Comparison of ENCODE assay signal across 8 cellular contexts in genomic region chr6:41781302-41781711, GRCh38. TPM values are rescaled to one million over a fixed set of nuclear protein-coding genes. Genes with fewer than 3 reads are reported as not detected.
DNase-seq lines count a peak whose midpoint lies in the region; ATAC-seq and TF ChIP-seq lines count a peak whose summit lies in the region.

No MANE protein-coding gene starts in this region.

- H3K9me3 ChIP-seq in breast epithelium: no peaks in the 10 kb centered on the region
- H3K9me3 ChIP-seq in right lobe of liver: no peaks in the 10 kb centered on the region
- no peaks in the 10 kb centered on the region for H3K9me3 ChIP-seq in thyroid gland

- H3K9me3 Mint-ChIP-seq in activated CD8-positive, alpha-beta memory T cell treated with anti-CD3 and anti-CD28 coated beads, Interleukin-2, amount 10 ng/mL, durations not matched to agents 7 days and 5 days (ENCODE audit: low read depth): no peaks in the 10 kb centered on the region

- CTCF ChIA-PET in activated CD8-positive, alpha-beta memory T cell treated with anti-CD3 and anti-CD28 coated beads, Interleukin-2, amount 10 ng/mL, durations not matched to agents 7 days and 5 days (lab: Charles Lee): interaction anchor here (0.7 to 18.9 kb wide), 7 partner anchors 9 to 459 kb away, joined by 3 to 340 read pairs (median 4); partner anchors contain the start of genes BYSL, MED20 and TAF8

- H3K4me1 Mint-ChIP-seq in activated CD8-positive, alpha-beta memory T cell treated with anti-CD3 and anti-CD28 coated beads, Interleukin-2, amount 10 ng/mL, durations not matched to agents 7 days and 5 days: peaks cover 19% of the 10 kb centered on the region

- H3K36me3 ChIP-seq in breast epithelium (no peaks in the 10 kb centered on the region), right lobe of liver (no peaks in the 10 kb centered on the region), thyroid gland (peaks cover 5 to 9% of the 10 kb centered on the region in 2 donors)

- peak overlapping the region; percentile 81 for H3K4me3 Mint-ChIP-seq in activated CD8-positive, alpha-beta memory T cell treated with anti-CD3 and anti-CD28 coated beads, Interleukin-2, amount 10 ng/mL, durations not matched to agents 7 days and 5 days

- intact Hi-C loops in breast epithelium (cut with DNase I; ENCODE audit: low total_unique reads): loop anchor here (2.0 to 10.0 kb wide), 3 partner anchors 77 to 266 kb away; no protein-coding TSS in a partner anchor
- intact Hi-C loops in right lobe of liver (cut with DNase I): loop anchor here (10.0 kb wide), 3 partner anchors 143 to 263 kb away; partner anchors contain the start of genes BYSL (in 1 of the 2) and MED20 (in 1 of the 2)
- intact Hi-C loops in thyroid gland (cut with DNase I): loop anchor here (5.0 to 10.0 kb wide), 2 partner anchors 261 to 433 kb away; partner anchors contain the start of gene MRPS10

- no peak overlapping the region for H3K27ac Mint-ChIP-seq in activated CD8-positive, alpha-beta memory T cell treated with anti-CD3 and anti-CD28 coated beads, Interleukin-2, amount 10 ng/mL, durations not matched to agents 7 days and 5 days

- no peak for DNase-seq in activated CD8-positive, alpha-beta memory T cell treated with anti-CD3 and anti-CD28 coated beads, Interleukin-2, amount 10 ng/mL, durations not matched to agents 7 days and 5 days
- no peak for DNase-seq in activated CD8-positive, alpha-beta memory T cell treated with anti-CD3 and anti-CD28 coated beads for 24 hours
- DNase-seq in breast epithelium (ENCODE audit: low spot score in 2 of 2): no peak
- peak in 1 of 3 donors; percentile 64 for DNase-seq in right lobe of liver
- peak; percentile 78 to 83 for DNase-seq in thyroid gland
- DNase-seq in A172 (ENCODE audit: low spot score): no peak
- DNase-seq in NOMO-1 (lab: John Stamatoyannopoulos, UW; ENCODE audit: unreplicated experiment in 2 of 2): no peak
- DNase-seq in NCI-H1417 treated with DMSO at 0.1 percent for 48 hours (lab: John Stamatoyannopoulos, UW): no peak

- H3K27me3 ChIP-seq in breast epithelium (no peaks in the 10 kb centered on the region), right lobe of liver (no peaks in the 10 kb centered on the region), thyroid gland (no peaks in the 10 kb centered on the region)

- H3K4me1 ChIP-seq in breast epithelium: peaks cover 5 to 10% of the 10 kb centered on the region in 2 donors
- peaks cover 0 to 24% (median 10%) of the 10 kb centered on the region in 4 donors for H3K4me1 ChIP-seq in right lobe of liver
- peaks cover 26 to 32% of the 10 kb centered on the region in 2 donors for H3K4me1 ChIP-seq in thyroid gland

- no peak for TF ChIP-seq POLR2A in breast epithelium (IDR thresholded peaks at IDR 0.05)
- TF ChIP-seq POLR2A in right lobe of liver (IDR thresholded peaks at IDR 0.05): no peak
- no peak for TF ChIP-seq POLR2A in thyroid gland (IDR thresholded peaks at IDR 0.05)

- TF ChIP-seq CTCF in breast epithelium (IDR thresholded peaks at IDR 0.05) (no peak), right lobe of liver (IDR thresholded peaks at IDR 0.05) (no peak), thyroid gland (IDR thresholded peaks at IDR 0.05) (no peak)

- peaks cover 19% of the 10 kb centered on the region for H3K27me3 Mint-ChIP-seq in activated CD8-positive, alpha-beta memory T cell treated with anti-CD3 and anti-CD28 coated beads, Interleukin-2, amount 10 ng/mL, durations not matched to agents 7 days and 5 days

- peak overlapping the region; percentile 71 to 82 for H3K27ac ChIP-seq in breast epithelium
- peak overlapping the region; percentile 66 to 88 (median 84) for H3K27ac ChIP-seq in right lobe of liver
- H3K27ac ChIP-seq in thyroid gland: peak overlapping the region; percentile 83 to 86 (median 85)

- 9% methylated on average over 3 of the region's 3 CpGs for WGBS in right lobe of liver (ENCODE audit: insufficient coverage, low coverage, low lambda C conversion rate, missing lambda C conversion rate)
- 6 to 12% methylated on average over 3 of the region's 3 CpGs for WGBS in thyroid gland, 2 donors

- H3K4me3 ChIP-seq in breast epithelium (peak overlapping the region; percentile 77 to 81 (median 77)), right lobe of liver (peak overlapping the region; percentile 65 to 85 (median 76)), thyroid gland (replicated peaks in 1 of 3) (peak overlapping the region in 1 of 3 donors; percentile 66)

- H3K36me3 Mint-ChIP-seq in activated CD8-positive, alpha-beta memory T cell treated with anti-CD3 and anti-CD28 coated beads, Interleukin-2, amount 10 ng/mL, durations not matched to agents 7 days and 5 days: peaks cover 1% of the 10 kb centered on the region

- ATAC-seq in activated CD8-positive, alpha-beta memory T cell treated with anti-CD3 and anti-CD28 coated beads, Interleukin-2, amount 10 ng/mL, durations not matched to agents 7 days and 5 days: no peak
- peak; percentile 0 to 3 (median 0) for ATAC-seq in right lobe of liver

RNA-seq across cellular contexts. Expression of gene PRICKLE4, which starts 0.7 kb away (rescaled TPM):
- total RNA-seq in activated CD8-positive, alpha-beta memory T cell treated with anti-CD3 and anti-CD28 coated beads, Interleukin-2, amount 10 ng/mL, durations not matched to agents 7 days and 5 days: not detected
- total RNA-seq in breast epithelium (1 to 10 TPM in 2 of 3 donors, under 1 TPM in 1; 0.80 to 5.3 (median 3.3) TPM), right lobe of liver (1 to 10 TPM in 5 of 6 experiments, not detected in 1; 1.3 to 3.1 (median 2.7) TPM), thyroid gland (10 to 100 TPM in 3 of 4 donors, 1 to 10 TPM in 1; 4.0 to 15.6 (median 12.7) TPM)
- total RNA-seq in A172 (2014; rRNA removed; shearing (Covaris generic)): not detected in 2 replicates

RNA-seq across cellular contexts. Expression of gene FRS3, which starts 1.6 kb away (rescaled TPM):
- total RNA-seq in activated CD8-positive, alpha-beta memory T cell treated with anti-CD3 and anti-CD28 coated beads, Interleukin-2, amount 10 ng/mL, durations not matched to agents 7 days and 5 days: 1 to 10 TPM; 4.8 to 6.2 TPM
- total RNA-seq in breast epithelium (1 to 10 TPM; 3.5 to 4.3 (median 3.8) TPM), right lobe of liver (1 to 10 TPM in 5 of 6 experiments, under 1 TPM in 1; 0.68 to 3.0 (median 1.9) TPM), thyroid gland (1 to 10 TPM; 4.0 to 6.7 (median 5.8) TPM)
- total RNA-seq in A172 (2014; rRNA removed; shearing (Covaris generic)): 0.72 and 0.81 TPM in 2 replicates

RNA-seq across cellular contexts. Expression of gene TOMM6, which starts 6.2 kb away (rescaled TPM):
- total RNA-seq in activated CD8-positive, alpha-beta memory T cell treated with anti-CD3 and anti-CD28 coated beads, Interleukin-2, amount 10 ng/mL, durations not matched to agents 7 days and 5 days: 100 to 1,000 TPM; 161 to 219 TPM
- total RNA-seq in breast epithelium (100 to 1,000 TPM; 108 to 127 (median 117) TPM), right lobe of liver (100 to 1,000 TPM in 1 of 6 experiments, 10 to 100 TPM in 5; 61.8 to 104 (median 75.6) TPM), thyroid gland (100 to 1,000 TPM in 3 of 4 donors, 10 to 100 TPM in 1; 96.3 to 134 (median 124) TPM)
- 209 and 224 TPM in 2 replicates for total RNA-seq in A172 (2014; rRNA removed; shearing (Covaris generic))

RNA-seq across cellular contexts. Expression of gene PGC, which starts 34.1 kb away (rescaled TPM):
- total RNA-seq in activated CD8-positive, alpha-beta memory T cell treated with anti-CD3 and anti-CD28 coated beads, Interleukin-2, amount 10 ng/mL, durations not matched to agents 7 days and 5 days: not detected
- total RNA-seq in breast epithelium: 1 to 10 TPM in 1 of 3 donors, not detected in 2; 3.2 TPM
- total RNA-seq in right lobe of liver: under 1 TPM in 1 of 6 experiments, not detected in 5; 0.31 TPM
- not detected for total RNA-seq in thyroid gland
- not detected in 2 replicates for total RNA-seq in A172 (2014; rRNA removed; shearing (Covaris generic))

RNA-seq across cellular contexts. Expression of gene TFEB, which starts 45.9 kb away (rescaled TPM):
- total RNA-seq in activated CD8-positive, alpha-beta memory T cell treated with anti-CD3 and anti-CD28 coated beads, Interleukin-2, amount 10 ng/mL, durations not matched to agents 7 days and 5 days: 10 to 100 TPM; 14.5 to 15.8 TPM
- total RNA-seq in breast epithelium: 10 to 100 TPM; 15.7 to 20.6 (median 18.4) TPM
- 1 to 10 TPM; 4.5 to 9.2 (median 6.6) TPM for total RNA-seq in right lobe of liver
- 10 to 100 TPM; 23.0 to 39.0 (median 34.9) TPM for total RNA-seq in thyroid gland
- 6.0 and 9.6 TPM in 2 replicates for total RNA-seq in A172 (2014; rRNA removed; shearing (Covaris generic))

Comparison
In these comparisons a context has a peak if more than half of its experiments do, and no peak if none do; other contexts are left out.
1. DNase-seq: peak in thyroid gland (2 of 2); none in activated CD8-positive, alpha-beta memory T cell treated with anti-CD3 and anti-CD28 coated beads, Interleukin-2, amount 10 ng/mL, durations not matched to agents 7 days and 5 days (single experiment), activated CD8-positive, alpha-beta memory T cell treated with anti-CD3 and anti-CD28 coated beads for 24 hours (single experiment), breast epithelium (0 of 2), A172 (single experiment), NOMO-1 (0 of 2) and NCI-H1417 treated with DMSO at 0.1 percent for 48 hours (single experiment).
2. Peak in every context shown above with its lines, with median percentiles within 50 percentile points of each other: H3K27ac ChIP-seq.